ENCODE assay signal across 6 cellular contexts in genomic region chr16:22043882-22044281, GRCh38. TPM values are rescaled to one million over a fixed set of nuclear protein-coding genes. Genes with fewer than 3 reads are reported as not detected.
"Had no signal": no experiment of that assay in that cellular context is flagged by ENCODE, and none has a peak within 500 bp of the region (broad histone marks: within the 10 kb centered on the region; RNA-seq: fewer than 3 reads in every experiment).

No MANE protein-coding gene starts in this region.

RNA-seq across cellular contexts. Expression of gene PDZD9, which starts 43.0 kb away (rescaled TPM):
- total RNA-seq: HepG2, HT-29, HT1080, IMR-90, K562 had no signal
- polyA plus RNA-seq: HepG2, IgD-negative memory B cell, IMR-90 had no signal

RNA-seq across cellular contexts. Expression of gene VWA3A, which starts 48.5 kb away (rescaled TPM):
- total RNA-seq: HT-29, HT1080, IMR-90, K562 had no signal
- polyA plus RNA-seq: IgD-negative memory B cell, IMR-90, K562 had no signal
